8 cellular contexts compared by ENCODE assay signal in the genomic region with DNA sequence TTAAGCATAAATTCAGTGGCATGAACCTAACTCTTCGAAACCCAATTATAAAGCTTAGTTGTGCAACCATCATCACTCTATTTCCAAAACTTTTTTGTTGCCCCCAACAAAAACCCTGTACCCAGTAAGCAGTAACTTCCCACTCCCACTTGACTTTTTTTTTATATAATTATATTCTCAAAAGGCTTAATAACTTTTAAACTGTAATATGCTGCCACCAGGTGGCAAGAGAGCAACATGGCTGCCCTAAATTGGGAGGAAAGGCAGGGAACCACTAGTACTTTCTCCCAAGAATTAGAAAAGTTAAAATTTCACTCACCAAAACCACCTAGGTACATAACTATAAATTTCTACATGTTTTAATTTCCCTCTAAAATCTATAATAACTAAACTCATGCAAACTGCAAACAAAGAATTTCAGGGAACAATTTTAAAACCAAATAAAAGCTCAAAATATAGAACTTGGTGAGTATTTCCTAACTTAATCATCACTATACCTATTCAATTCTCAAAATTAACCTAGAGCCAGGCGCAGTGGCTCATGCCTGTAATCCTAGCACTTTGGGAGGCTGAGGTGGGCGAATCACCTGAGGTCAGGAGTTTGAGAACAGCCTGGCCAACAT. TPM values are rescaled to one million over a fixed set of nuclear protein-coding genes. Genes with fewer than 3 reads are reported as not detected.
DNase-seq lines count a peak whose midpoint lies in the region; ATAC-seq, FAIRE-seq and TF ChIP-seq lines count a peak whose summit lies in the region.

No MANE protein-coding gene starts in this region.

- no peaks in the 10 kb centered on the region for H3K27me3 ChIP-seq in H7 (ENCODE audit: control insufficient read depth, insufficient read depth, low read length)

- TF ChIP-seq CTCF in endothelial cell (IDR thresholded peaks at IDR 0.05; ENCODE audit: unreplicated experiment) (peak; percentile 66), nephron progenitor cell (IDR thresholded peaks at IDR 0.05) (peak; percentile 62)

- H3K4me3 Mint-ChIP-seq in endothelial cell (ENCODE audit: unreplicated experiment) (no peak overlapping the region), nephron progenitor cell (no peak overlapping the region)

- H3K27me3 Mint-ChIP-seq in endothelial cell (ENCODE audit: unreplicated experiment), result no peaks in the 10 kb centered on the region
- H3K27me3 Mint-ChIP-seq in nephron progenitor cell (ENCODE audit: low read depth, poor library complexity), result no peaks in the 10 kb centered on the region

- peaks cover 2% of the 10 kb centered on the region for H3K36me3 Mint-ChIP-seq in endothelial cell (ENCODE audit: low read depth, unreplicated experiment)
- H3K36me3 Mint-ChIP-seq in nephron progenitor cell (ENCODE audit: low read depth), result peaks cover 12% of the 10 kb centered on the region

- peak; percentile 65 for FAIRE-seq in RCC 7860 (lab: Jason Lieb, UNC)

- no peaks in the 10 kb centered on the region for H3K36me3 ChIP-seq in H7 (replicated peaks; ENCODE audit: control insufficient read depth, insufficient read depth, low read length)

- H3K4me1 Mint-ChIP-seq in endothelial cell (ENCODE audit: unreplicated experiment) (peaks cover 3% of the 10 kb centered on the region), nephron progenitor cell (peaks cover 4% of the 10 kb centered on the region)

- DNase-seq in NCI-H524 (lab: John Stamatoyannopoulos, UW), result peak; percentile 12 to 54
- no peak for DNase-seq in NCI-H524 treated with DMSO at 0.1 percent for 48 hours (lab: John Stamatoyannopoulos, UW)
- DNase-seq in HuH-7.5 (ENCODE audit: low spot score), result peak; percentile 45
- DNase-seq in RCC 7860 (ENCODE audit: low spot score), result no peak
- DNase-seq in endothelial cell (ENCODE audit: low spot score), result peak; percentile 16
- DNase-seq in nephron progenitor cell, result peak; percentile 10
- no peak for DNase-seq in H7

- H3K9me3 Mint-ChIP-seq in endothelial cell (ENCODE audit: unreplicated experiment) (no peaks in the 10 kb centered on the region), nephron progenitor cell (no peaks in the 10 kb centered on the region)

- no peak overlapping the region for H3K27ac Mint-ChIP-seq in endothelial cell (ENCODE audit: unreplicated experiment)
- H3K27ac Mint-ChIP-seq in nephron progenitor cell, result no peak overlapping the region

- H3K4me3 ChIP-seq in H7 (ENCODE audit: insufficient read depth, low read depth, low read length), result no peak overlapping the region

- no peak for ATAC-seq in HG03432 (IDR thresholded peaks at IDR 0.05; ENCODE audit: unreplicated experiment)

RNA-seq across cellular contexts. Expression of gene RNF38, which starts 50.2 kb away (rescaled TPM):
- 71.1 TPM for total RNA-seq in endothelial cell (ENCODE audit: unreplicated experiment)
- 41.1 and 44.7 TPM in 2 replicates for total RNA-seq in H7 (2014; rRNA removed; shearing (Covaris generic))

Comparison
In these comparisons a context has a peak if more than half of its experiments do, and no peak if none do; other contexts are left out.
1. DNase-seq: peak in NCI-H524 (2 of 2), HuH-7.5 (single experiment), endothelial cell (single experiment) and nephron progenitor cell (single experiment); none in NCI-H524 treated with DMSO at 0.1 percent for 48 hours (single experiment), RCC 7860 (single experiment) and H7 (single experiment).